Comparison of ENCODE assay signal across 25 cellular contexts in genomic region chr22:24094966-24095365, GRCh38.
"Had no signal": no experiment of that assay in that cellular context is flagged by ENCODE, and none has a peak within 500 bp of the region (broad histone marks: within the 10 kb centered on the region; RNA-seq: fewer than 3 reads in every experiment).

No MANE protein-coding gene starts in this region.

- H3K27me3 Mint-ChIP-seq: activated CD4-positive, alpha-beta memory T cell treated with anti-CD3 and anti-CD28 coated beads for 36 hours; activated CD4-positive, alpha-beta T cell treated with anti-CD3 and anti-CD28 coated beads, Interleukin-2, amount 10 ng/mL, durations not matched to agents 24 days and 14 days; activated naive CD8-positive, alpha-beta T cell; activated T-helper 17 cell treated with anti-CD3 and anti-CD28 coated beads, Interleukin-2, amount 50 U/mL, for 72 hours; naive thymus-derived CD4-positive, alpha-beta T cell; stimulated activated memory B cell treated with anti-CD40 and anti-IgM and Interleukin-4, amounts not matched to agents 10 μg/mL and 1 μg/mL and 100 μg/mL, for 72 hours had no signal

- H3K4me1 Mint-ChIP-seq: activated T-helper 17 cell treated with anti-CD3 and anti-CD28 coated beads, Interleukin-2, amount 50 U/mL, for 72 hours; neural crest cell; stimulated activated memory B cell treated with anti-CD40 and anti-IgM and Interleukin-4, amounts not matched to agents 10 μg/mL and 1 μg/mL and 100 μg/mL, for 72 hours had no signal

- H3K4me3 Mint-ChIP-seq: activated CD4-positive, alpha-beta memory T cell treated with anti-CD3 and anti-CD28 coated beads for 36 hours; activated CD4-positive, alpha-beta T cell treated with anti-CD3 and anti-CD28 coated beads, Interleukin-2, amount 10 ng/mL, durations not matched to agents 24 days and 14 days; activated naive CD8-positive, alpha-beta T cell; activated T-cell treated with anti-CD3 and anti-CD28 coated beads, Interleukin-2, amount 50 U/mL, for 4 hours; activated T-helper 17 cell treated with anti-CD3 and anti-CD28 coated beads, Interleukin-2, amount 50 U/mL, for 72 hours; naive thymus-derived CD4-positive, alpha-beta T cell; neural crest cell; stimulated activated memory B cell treated with anti-CD40 and anti-IgM and Interleukin-4, amounts not matched to agents 10 μg/mL and 1 μg/mL and 100 μg/mL, for 72 hours had no signal

- H3K9me3 ChIP-seq: body of pancreas, gastroesophageal sphincter, pancreas, psoas muscle, stomach, tibial nerve had no signal

- H3K4me3 ChIP-seq: body of pancreas, gastroesophageal sphincter, hepatocyte, pancreas, psoas muscle, stomach, tibial nerve had no signal

- H3K4me1 ChIP-seq: gastroesophageal sphincter, psoas muscle, stomach, tibial nerve had no signal

- ATAC-seq: activated T-cell treated with anti-CD3 and anti-CD28 coated beads, Interleukin-2, amount 50 U/mL, for 4 hours; activated T-helper 17 cell treated with anti-CD3 and anti-CD28 coated beads, Interleukin-2, amount 50 U/mL, for 72 hours; body of pancreas; gastroesophageal sphincter; left colon; naive thymus-derived CD4-positive, alpha-beta T cell; pancreas; psoas muscle; stimulated activated memory B cell treated with anti-CD40 and anti-IgM and Interleukin-4, amounts not matched to agents 10 μg/mL and 1 μg/mL and 100 μg/mL, for 72 hours had no signal

- H3K27me3 ChIP-seq: body of pancreas, gastroesophageal sphincter, hepatocyte, pancreas, stomach, tibial nerve had no signal

- H3K9me3 Mint-ChIP-seq: activated CD4-positive, alpha-beta memory T cell treated with anti-CD3 and anti-CD28 coated beads for 36 hours; activated CD4-positive, alpha-beta T cell treated with anti-CD3 and anti-CD28 coated beads, Interleukin-2, amount 10 ng/mL, durations not matched to agents 24 days and 14 days; activated T-cell treated with anti-CD3 and anti-CD28 coated beads, Interleukin-2, amount 50 U/mL, for 4 hours; activated T-helper 17 cell treated with anti-CD3 and anti-CD28 coated beads, Interleukin-2, amount 50 U/mL, for 72 hours; naive thymus-derived CD4-positive, alpha-beta T cell; neural crest cell; stimulated activated memory B cell treated with anti-CD40 and anti-IgM and Interleukin-4, amounts not matched to agents 10 μg/mL and 1 μg/mL and 100 μg/mL, for 72 hours had no signal

- DNase-seq: activated CD4-positive, alpha-beta memory T cell treated with anti-CD3 and anti-CD28 coated beads for 36 hours; activated CD4-positive, alpha-beta T cell treated with anti-CD3 and anti-CD28 coated beads, Interleukin-2, amount 10 ng/mL, durations not matched to agents 24 days and 14 days; activated CD4-positive, CD25-positive, alpha-beta regulatory T cell treated with anti-CD3 and anti-CD28 coated beads, Interleukin-2, amount 50 U/mL, for 72 hours; activated naive CD4-positive, alpha-beta T cell; activated T-cell treated with anti-CD3 and anti-CD28 coated beads, Interleukin-2, amount 50 U/mL, for 4 hours; anterior cingulate cortex; cerebellar nuclear complex; cortex of kidney; left colon; midbrain; naive thymus-derived CD4-positive, alpha-beta T cell; nucleus accumbens; psoas muscle; stimulated activated CD4-positive, alpha-beta T cell treated with anti-CD3 and anti-CD28 coated beads, Interleukin-4, amount 100 ng/mL, for 24 hours; stomach; T-helper 2 cell had no signal

- H3K27ac ChIP-seq: body of pancreas, gastroesophageal sphincter, hepatocyte, pancreas, psoas muscle, stomach, tibial nerve had no signal

- H3K27ac Mint-ChIP-seq: activated CD4-positive, alpha-beta memory T cell treated with anti-CD3 and anti-CD28 coated beads for 36 hours; activated CD4-positive, alpha-beta T cell treated with anti-CD3 and anti-CD28 coated beads, Interleukin-2, amount 10 ng/mL, durations not matched to agents 24 days and 14 days; activated naive CD8-positive, alpha-beta T cell; activated T-helper 17 cell treated with anti-CD3 and anti-CD28 coated beads, Interleukin-2, amount 50 U/mL, for 72 hours; naive thymus-derived CD4-positive, alpha-beta T cell; stimulated activated memory B cell treated with anti-CD40 and anti-IgM and Interleukin-4, amounts not matched to agents 10 μg/mL and 1 μg/mL and 100 μg/mL, for 72 hours had no signal
